In the genomic region with DNA sequence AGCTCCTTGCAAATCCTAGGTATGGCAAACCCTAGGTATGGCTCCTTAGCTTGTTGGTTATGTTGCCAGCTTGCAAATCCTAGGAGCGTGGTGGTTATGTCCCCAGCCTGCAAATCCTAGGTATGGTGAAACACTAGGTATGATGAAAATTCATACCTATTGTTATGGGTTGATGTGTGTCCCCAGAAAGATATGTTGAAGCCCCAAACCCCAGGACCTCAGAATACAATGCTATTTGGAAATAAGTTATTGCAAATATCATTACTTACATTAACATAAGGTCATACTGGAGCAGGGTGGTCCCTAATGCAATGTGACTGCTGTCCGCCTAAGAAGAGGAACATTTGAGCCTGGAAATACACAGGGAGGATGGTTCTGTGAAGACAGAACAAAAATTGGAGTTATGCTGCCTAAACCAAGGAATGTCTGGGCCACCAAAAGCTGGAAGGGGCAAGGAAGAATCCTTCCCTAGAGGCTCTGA, we compare ENCODE assay signal across 25 cellular contexts.
"Had no signal": no experiment of that assay in that cellular context is flagged by ENCODE, and none has a peak within 500 bp of the region (broad histone marks: within the 10 kb centered on the region; RNA-seq: fewer than 3 reads in every experiment).

No MANE protein-coding gene starts in this region.

- H3K27me3 Mint-ChIP-seq: stimulated activated naive B cell treated with anti-CD40 and anti-IgM and Interleukin-4, amounts not matched to agents 10 μg/mL and 1 μg/mL and 100 μg/mL, for 72 hours; stimulated activated naive CD8-positive, alpha-beta T cell treated with anti-CD3 and anti-CD28 coated beads, Interleukin-15, Interleukin-2, amounts not matched to agents 100 ng/mL and 50 ng/mL, for 24 hours had no signal

- H3K27ac Mint-ChIP-seq: naive thymus-derived CD8-positive, alpha-beta T cell; nephron; neural progenitor cell; stimulated activated effector memory CD8-positive, alpha-beta T cell treated with anti-CD3 and anti-CD28 coated beads, Interleukin-12 subunit alpha, Interleukin-12 subunit beta, amount 100 ng/mL, for 72 hours; stimulated activated naive B cell treated with anti-CD40 and anti-IgM and Interleukin-4, amounts not matched to agents 10 μg/mL and 1 μg/mL and 100 μg/mL, for 72 hours; stimulated activated naive CD8-positive, alpha-beta T cell treated with anti-CD3 and anti-CD28 coated beads, Interleukin-15, Interleukin-2, amounts not matched to agents 100 ng/mL and 50 ng/mL, for 24 hours had no signal

- H3K27ac ChIP-seq: neural progenitor cell, pancreas, prostate gland, right lobe of liver, sigmoid colon, stomach, thoracic aorta, thyroid gland, tibial nerve, upper lobe of left lung, vagina had no signal

- H3K36me3 ChIP-seq: neural progenitor cell, pancreas, prostate gland, right lobe of liver, sigmoid colon, stomach, thoracic aorta, thyroid gland, tibial nerve, upper lobe of left lung, vagina had no signal

- H3K36me3 Mint-ChIP-seq: naive thymus-derived CD8-positive, alpha-beta T cell; neural progenitor cell; stimulated activated effector memory CD8-positive, alpha-beta T cell treated with anti-CD3 and anti-CD28 coated beads, Interleukin-12 subunit alpha, Interleukin-12 subunit beta, amount 100 ng/mL, for 72 hours; stimulated activated naive B cell treated with anti-CD40 and anti-IgM and Interleukin-4, amounts not matched to agents 10 μg/mL and 1 μg/mL and 100 μg/mL, for 72 hours had no signal

- DNase-seq: naive thymus-derived CD8-positive, alpha-beta T cell; occipital lobe; pancreas; right cardiac atrium; right lobe of liver; sigmoid colon; small intestine; stimulated activated CD4-positive, alpha-beta T cell treated with anti-CD3 and anti-CD28 coated beads, Interleukin-15, amount 100 ng/mL, for 24 hours; stimulated activated CD4-positive, alpha-beta T cell treated with anti-CD3 and anti-CD28 coated beads, Interleukin-2, amount 100 ng/mL, for 24 hours; stimulated activated CD4-positive, alpha-beta T cell treated with anti-CD3 and anti-CD28 coated beads, Interleukin-2, amount 100 ng/mL, for 48 hours; stimulated activated CD4-positive, alpha-beta T cell treated with anti-CD3 and anti-CD28 coated beads, Interleukin-4, amount 100 ng/mL, for 24 hours; stimulated activated naive B cell treated with anti-CD40 and anti-IgM and Interleukin-4, amounts not matched to agents 10 μg/mL and 1 μg/mL and 100 μg/mL, for 72 hours; stimulated activated naive CD4-positive, alpha-beta T cell treated with Interleukin-2 at 50 U/mL for 16 hours; stomach; thyroid gland; trophoblast cell; upper lobe of left lung had no signal

- H3K4me3 ChIP-seq: neural progenitor cell, pancreas, prostate gland, right lobe of liver, sigmoid colon, stomach, thoracic aorta, thyroid gland, tibial nerve, upper lobe of left lung, vagina had no signal

- ATAC-seq: naive thymus-derived CD8-positive, alpha-beta T cell; pancreas; right cardiac atrium; right lobe of liver; stimulated activated effector memory CD8-positive, alpha-beta T cell treated with anti-CD3 and anti-CD28 coated beads, Interleukin-12 subunit alpha, Interleukin-12 subunit beta, amount 100 ng/mL, for 72 hours; stimulated activated naive B cell treated with anti-CD40 and anti-IgM and Interleukin-4, amounts not matched to agents 10 μg/mL and 1 μg/mL and 100 μg/mL, for 72 hours had no signal

- H3K9me3 ChIP-seq: pancreas, prostate gland, right lobe of liver, sigmoid colon, stomach, thoracic aorta, thyroid gland, tibial nerve, upper lobe of left lung, vagina had no signal

- H3K9me3 Mint-ChIP-seq: nephron; stimulated activated effector memory CD8-positive, alpha-beta T cell treated with anti-CD3 and anti-CD28 coated beads, Interleukin-12 subunit alpha, Interleukin-12 subunit beta, amount 100 ng/mL, for 72 hours; stimulated activated naive B cell treated with anti-CD40 and anti-IgM and Interleukin-4, amounts not matched to agents 10 μg/mL and 1 μg/mL and 100 μg/mL, for 72 hours; stimulated activated naive CD8-positive, alpha-beta T cell treated with anti-CD3 and anti-CD28 coated beads, Interleukin-15, Interleukin-2, amounts not matched to agents 100 ng/mL and 50 ng/mL, for 24 hours had no signal

- H3K27me3 ChIP-seq: neural progenitor cell, pancreas, sigmoid colon, stomach, thyroid gland, tibial nerve, upper lobe of left lung, vagina had no signal

- H3K4me1 Mint-ChIP-seq: naive thymus-derived CD8-positive, alpha-beta T cell; nephron; stimulated activated effector memory CD8-positive, alpha-beta T cell treated with anti-CD3 and anti-CD28 coated beads, Interleukin-12 subunit alpha, Interleukin-12 subunit beta, amount 100 ng/mL, for 72 hours; stimulated activated naive B cell treated with anti-CD40 and anti-IgM and Interleukin-4, amounts not matched to agents 10 μg/mL and 1 μg/mL and 100 μg/mL, for 72 hours had no signal

- H3K4me1 ChIP-seq: pancreas, prostate gland, right lobe of liver, sigmoid colon, stomach, tibial nerve, upper lobe of left lung, vagina had no signal

- H3K4me3 Mint-ChIP-seq: naive thymus-derived CD8-positive, alpha-beta T cell; nephron; neural progenitor cell; stimulated activated effector memory CD8-positive, alpha-beta T cell treated with anti-CD3 and anti-CD28 coated beads, Interleukin-12 subunit alpha, Interleukin-12 subunit beta, amount 100 ng/mL, for 72 hours; stimulated activated naive B cell treated with anti-CD40 and anti-IgM and Interleukin-4, amounts not matched to agents 10 μg/mL and 1 μg/mL and 100 μg/mL, for 72 hours; stimulated activated naive CD8-positive, alpha-beta T cell treated with anti-CD3 and anti-CD28 coated beads, Interleukin-15, Interleukin-2, amounts not matched to agents 100 ng/mL and 50 ng/mL, for 24 hours had no signal
